Comparison of ENCODE assay signal across 8 cellular contexts in genomic region chr15:63610209-63610841, GRCh38. TPM values are rescaled to one million over a fixed set of nuclear protein-coding genes. Genes with fewer than 3 reads are reported as not detected.
DNase-seq lines count a peak whose midpoint lies in the region; ATAC-seq and TF ChIP-seq lines count a peak whose summit lies in the region.

No MANE protein-coding gene starts in this region.

- H3K36me3 ChIP-seq in sigmoid colon = peaks cover 0 to 48% (median 23%) of the 10 kb centered on the region in 4 donors

- in situ Hi-C loops in astrocyte of the spinal cord (cut with HindIII; ENCODE audit: low sequenced_read_pairs) = no loop called here

- 0 to 1% methylated on average over 6 of the region's 6 CpGs for WGBS in sigmoid colon, 2 donors

- ATAC-seq in GM21529 (IDR thresholded peaks at IDR 0.05; ENCODE audit: unreplicated experiment) = no peak

- H3K4me1 ChIP-seq in sigmoid colon = peaks cover 0 to 67% (median 48%) of the 10 kb centered on the region in 4 donors

- H3K27me3 ChIP-seq in sigmoid colon = no peaks in the 10 kb centered on the region

- intact Hi-C loops in sigmoid colon (cut with DNase I) = no loop called here

- TF ChIP-seq CTCF in HFF-Myc (IDR thresholded peaks at IDR 0.05; ENCODE audit: low read depth, low read length, missing control alignments) = peak; percentile 78
- TF ChIP-seq CTCF in astrocyte of the spinal cord (IDR thresholded peaks at IDR 0.05; ENCODE audit: low read depth, low read length) = peak; percentile 85
- TF ChIP-seq CTCF in sigmoid colon (IDR thresholded peaks at IDR 0.05) = peak; percentile 67 to 88 (median 74)

- DNase-seq in Daoy (ENCODE audit: low read depth) (peak; percentile 74), HFF-Myc (ENCODE audit: extremely low read depth, low read depth) (peak; percentile 72), NCI-H1694 (lab: John Stamatoyannopoulos, UW) (peak; percentile 82), T-helper 2 cell (peak in 4 of 5 experiments; percentile 53 to 93 (median 59)), astrocyte of the spinal cord (ENCODE audit: low read depth, low spot score) (peak; percentile 85), hypothalamus (lab: John Stamatoyannopoulos, UW) (peak in 35 of 51 donors; percentile 24 to 86 (median 57)), sigmoid colon (peak; percentile 90)

- no peak overlapping the region for H3K4me3 ChIP-seq in HFF-Myc (replicated peaks; ENCODE audit: low read depth, low read length)
- H3K4me3 ChIP-seq in astrocyte of the spinal cord (ENCODE audit: low read depth, low read length) = no peak overlapping the region
- H3K4me3 ChIP-seq in sigmoid colon = no peak overlapping the region

- TF ChIP-seq EP300 in sigmoid colon (IDR thresholded peaks at IDR 0.05) = peak in 1 of 4 donors; percentile 3

- peak overlapping the region; percentile 64 to 82 (median 80) for H3K27ac ChIP-seq in sigmoid colon

- no peaks in the 10 kb centered on the region for H3K9me3 ChIP-seq in sigmoid colon

- TF ChIP-seq POLR2A in sigmoid colon (IDR thresholded peaks at IDR 0.05) = no peak

RNA-seq across cellular contexts. Expression of gene FBXL22, which starts 13.1 kb away (rescaled TPM):
- total RNA-seq in Daoy (2014; rRNA removed; shearing (Covaris generic)) = 0.06 TPM in 1 of 2 replicates, not detected in the other
- 100 to 1,000 TPM in 2 of 4 donors, 10 to 100 TPM in 2; 46.7 to 150 (median 99.3) TPM for total RNA-seq in sigmoid colon
- 1 to 10 TPM in 2 of 3 donors, under 1 TPM in 1; 0.69 to 2.6 (median 1.2) TPM for polyA plus RNA-seq in sigmoid colon

Comparison
In these comparisons a context has a peak if more than half of its experiments do, and no peak if none do; other contexts are left out.
1. RNA of gene FBXL22, which starts 13.1 kb away (total RNA-seq): 46.7 to 150 TPM in sigmoid colon; 0.06 TPM in Daoy; every median in the first group is over 10 times any median in the second.
2. Peak in every context shown above with its lines, with median percentiles within 50 percentile points of each other: DNase-seq and CTCF ChIP-seq.